Comparison of ENCODE assay signal across 8 cellular contexts in the genomic region with DNA sequence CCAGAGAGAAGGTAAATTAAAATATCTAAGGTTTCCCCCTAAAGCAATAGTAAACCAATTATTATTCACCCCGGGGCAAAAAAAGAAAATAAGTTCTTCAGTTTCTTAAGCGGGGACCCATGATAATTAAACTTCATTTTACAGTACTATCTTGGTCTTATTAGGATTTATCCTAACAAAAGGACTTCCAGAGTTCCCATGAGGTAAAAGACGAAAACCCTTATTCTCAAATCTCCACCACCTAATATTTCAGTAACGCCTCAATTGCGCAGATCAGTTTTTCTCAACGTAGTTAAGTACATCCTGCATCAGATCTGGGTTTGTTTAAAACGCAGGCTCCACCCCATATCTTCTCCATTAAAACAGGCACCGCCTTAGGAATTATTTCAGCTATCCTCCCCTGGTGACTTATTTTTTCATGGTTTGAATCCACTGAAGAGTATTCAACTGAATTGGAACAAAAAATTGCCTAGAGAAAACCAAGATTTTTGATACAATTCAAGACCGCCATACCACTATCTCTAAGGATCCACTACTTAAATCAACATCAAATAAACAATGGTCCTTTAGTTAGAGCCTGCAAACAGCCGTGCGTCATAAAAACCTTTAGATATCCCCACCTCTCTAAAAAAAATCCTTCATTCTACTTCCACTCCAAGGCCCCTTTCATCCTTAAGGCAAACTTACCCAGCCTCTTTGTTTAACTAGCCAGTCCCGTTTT.
DNase-seq lines count a peak whose midpoint lies in the region; TF ChIP-seq lines count a peak whose summit lies in the region.

No MANE protein-coding gene starts in this region.

- peaks cover 42% of the 10 kb centered on the region for H3K4me1 Mint-ChIP-seq in activated naive CD4-positive, alpha-beta T cell treated with anti-CD3 and anti-CD28 coated beads, Interleukin-2, amount 10 ng/mL, durations not matched to agents 7 days and 5 days
- peaks cover 40% of the 10 kb centered on the region for H3K4me1 Mint-ChIP-seq in T-helper 2 cell treated with Interferon-gamma antibody and Interleukin-4, amounts not matched to agents 5 μg/mL and 100 μg/mL, for 36 hours (ENCODE audit: low read depth)

- no peak for DNase-seq in activated naive CD4-positive, alpha-beta T cell treated with anti-CD3 and anti-CD28 coated beads, Interleukin-2, amount 10 ng/mL, durations not matched to agents 7 days and 5 days
- DNase-seq in activated naive CD4-positive, alpha-beta T cell treated with anti-CD3 and anti-CD28 coated beads, Interleukin-2, amount 50 U/mL, for 16 hours, result no peak
- no peak for DNase-seq in T-helper 2 cell treated with Interferon-gamma antibody and Interleukin-4, amounts not matched to agents 5 μg/mL and 100 μg/mL, for 36 hours (ENCODE audit: low spot score)
- DNase-seq in fibroblast of pulmonary artery (ENCODE audit: low read depth) (peak; percentile 70), skeletal muscle cell (ENCODE audit: low read depth) (no peak), GOT3 (lab: John Stamatoyannopoulos, UW) (no peak), nucleus accumbens (lab: John Stamatoyannopoulos, UW) (no peak), HuH-7 (ENCODE audit: low spot score) (no peak)

- no peaks in the 10 kb centered on the region for H3K27me3 Mint-ChIP-seq in activated naive CD4-positive, alpha-beta T cell treated with anti-CD3 and anti-CD28 coated beads, Interleukin-2, amount 10 ng/mL, durations not matched to agents 7 days and 5 days
- peaks cover 2% of the 10 kb centered on the region for H3K27me3 Mint-ChIP-seq in T-helper 2 cell treated with Interferon-gamma antibody and Interleukin-4, amounts not matched to agents 5 μg/mL and 100 μg/mL, for 36 hours (ENCODE audit: low read depth)

- H3K9me3 Mint-ChIP-seq in activated naive CD4-positive, alpha-beta T cell treated with anti-CD3 and anti-CD28 coated beads, Interleukin-2, amount 10 ng/mL, durations not matched to agents 7 days and 5 days, result no peaks in the 10 kb centered on the region
- no peaks in the 10 kb centered on the region for H3K9me3 Mint-ChIP-seq in T-helper 2 cell treated with Interferon-gamma antibody and Interleukin-4, amounts not matched to agents 5 μg/mL and 100 μg/mL, for 36 hours

- CTCF ChIA-PET in activated naive CD4-positive, alpha-beta T cell treated with anti-CD3 and anti-CD28 coated beads, Interleukin-2, amount 10 ng/mL, durations not matched to agents 7 days and 5 days (lab: Charles Lee), result interaction anchor here (5.7 to 13.1 kb wide), 2 partner anchors 14 to 43 kb away, joined by 36 to 221 read pairs; no protein-coding TSS in a partner anchor

- H3K4me3 Mint-ChIP-seq in activated naive CD4-positive, alpha-beta T cell treated with anti-CD3 and anti-CD28 coated beads, Interleukin-2, amount 10 ng/mL, durations not matched to agents 7 days and 5 days, result peak overlapping the region; percentile 96
- H3K4me3 Mint-ChIP-seq in T-helper 2 cell treated with Interferon-gamma antibody and Interleukin-4, amounts not matched to agents 5 μg/mL and 100 μg/mL, for 36 hours, result peak overlapping the region; percentile 99

- H3K27ac Mint-ChIP-seq in activated naive CD4-positive, alpha-beta T cell treated with anti-CD3 and anti-CD28 coated beads, Interleukin-2, amount 10 ng/mL, durations not matched to agents 7 days and 5 days, result peak overlapping the region; percentile 96
- H3K27ac Mint-ChIP-seq in T-helper 2 cell treated with Interferon-gamma antibody and Interleukin-4, amounts not matched to agents 5 μg/mL and 100 μg/mL, for 36 hours, result peak overlapping the region; percentile 96

- H3K36me3 Mint-ChIP-seq in activated naive CD4-positive, alpha-beta T cell treated with anti-CD3 and anti-CD28 coated beads, Interleukin-2, amount 10 ng/mL, durations not matched to agents 7 days and 5 days, result peaks cover 64% of the 10 kb centered on the region
- peaks cover 65% of the 10 kb centered on the region for H3K36me3 Mint-ChIP-seq in T-helper 2 cell treated with Interferon-gamma antibody and Interleukin-4, amounts not matched to agents 5 μg/mL and 100 μg/mL, for 36 hours (ENCODE audit: low read depth)

- no peak for TF ChIP-seq CTCF in fibroblast of pulmonary artery (IDR thresholded peaks at IDR 0.05; ENCODE audit: low read length, missing control alignments)

- peak overlapping the region; percentile 91 for H3K4me3 ChIP-seq in fibroblast of pulmonary artery (replicated peaks; ENCODE audit: low read depth, low read length)
- peak overlapping the region; percentile 66 for H3K4me3 ChIP-seq in skeletal muscle cell (ENCODE audit: low read depth, low read length)
